Comparison of ENCODE assay signal across 8 cellular contexts in genomic region chr14:74251546-74252030, GRCh38. TPM values are rescaled to one million over a fixed set of nuclear protein-coding genes. Genes with fewer than 3 reads are reported as not detected.
DNase-seq lines count a peak whose midpoint lies in the region; ATAC-seq and TF ChIP-seq lines count a peak whose summit lies in the region.

No MANE protein-coding gene starts in this region.

- peak; percentile 60 for DNase-seq in COR-L47 (lab: John Stamatoyannopoulos, UW)
- peak; percentile 45 to 75 for DNase-seq in SHP77 (lab: John Stamatoyannopoulos, UW)
- peak; percentile 55 for DNase-seq in activated effector memory CD4-positive, alpha-beta T cell treated with Interleukin-2 at 50 U/mL for 16 hours
- DNase-seq in foreskin melanocyte = peak; percentile 65
- DNase-seq in ovary = peak; percentile 44 to 72 (median 60)
- peak; percentile 86 for DNase-seq in testis

- 11 to 13% (median 12%) methylated on average over 11 of the region's 11 CpGs for WGBS in ovary, 3 donors
- 10 to 11% methylated on average over 11 of the region's 11 CpGs for WGBS in testis, 2 donors

- no peaks in the 10 kb centered on the region for H3K9me3 ChIP-seq in ovary
- no peaks in the 10 kb centered on the region for H3K9me3 ChIP-seq in testis

- H3K27ac ChIP-seq in ovary (no peak overlapping the region), testis (no peak overlapping the region)

- no peak for TF ChIP-seq EP300 in ovary (IDR thresholded peaks at IDR 0.05)

- no peaks in the 10 kb centered on the region for H3K27me3 ChIP-seq in ovary
- no peaks in the 10 kb centered on the region for H3K27me3 ChIP-seq in testis

- no peaks in the 10 kb centered on the region for H3K4me1 ChIP-seq in ovary (ENCODE audit: insufficient read depth)
- H3K4me1 ChIP-seq in testis = no peaks in the 10 kb centered on the region

- ATAC-seq in GM21515 (IDR thresholded peaks at IDR 0.05; ENCODE audit: unreplicated experiment) = peak; percentile 62

- intact Hi-C loops in ovary (cut with DNase I) = loop anchor here in 1 of 4 donors (5.0 kb wide), 1 partner anchor 139 kb away; no protein-coding TSS in a partner anchor
- intact Hi-C loops in testis (cut with DNase I; ENCODE audit: low total_unique reads) = loop anchor here (10.0 kb wide), 1 partner anchor 137 kb away; no protein-coding TSS in a partner anchor

- H3K36me3 ChIP-seq in ovary (no peaks in the 10 kb centered on the region), testis (ENCODE audit: low read depth, missing control alignments) (no peaks in the 10 kb centered on the region)

- TF ChIP-seq CTCF in LNCAP (IDR thresholded peaks at IDR 0.05) (peak; percentile 90), ovary (IDR thresholded peaks at IDR 0.05) (peak in 2 of 3 donors; percentile 55 to 56), testis (IDR thresholded peaks at IDR 0.05) (peak; percentile 66 to 84 (median 79))

- H3K4me3 ChIP-seq in ovary = no peak overlapping the region
- no peak overlapping the region for H3K4me3 ChIP-seq in testis

- TF ChIP-seq POLR2A in ovary (IDR thresholded peaks at IDR 0.05) = no peak
- no peak for TF ChIP-seq POLR2A in testis (IDR thresholded peaks at IDR 0.05)

RNA-seq across cellular contexts. Expression of gene VSX2, which starts 12.3 kb away (rescaled TPM):
- total RNA-seq in ovary (not detected), testis (under 1 TPM; 0.16 to 0.37 TPM)
- polyA plus RNA-seq in ovary (not detected), testis (ENCODE audit: insufficient read depth, low read depth, low replicate concordance) (0.55 TPM)

RNA-seq across cellular contexts. Expression of gene ABCD4, which starts 51.1 kb away (rescaled TPM):
- total RNA-seq in ovary = 10 to 100 TPM; 42.2 to 54.4 (median 45.8) TPM
- 10 to 100 TPM; 33.5 to 50.5 TPM for polyA plus RNA-seq in ovary
- total RNA-seq in testis = 10 to 100 TPM; 86.7 to 89.4 TPM
- 53.8 TPM for polyA plus RNA-seq in testis (ENCODE audit: insufficient read depth, low read depth, low replicate concordance)
